9 cellular contexts compared by ENCODE assay signal in genomic region chr7:77426521-77427051, GRCh38. TPM values are rescaled to one million over a fixed set of nuclear protein-coding genes. Genes with fewer than 3 reads are reported as not detected.
DNase-seq lines count a peak whose midpoint lies in the region; ATAC-seq and TF ChIP-seq lines count a peak whose summit lies in the region.
"Had no signal": no experiment of that assay in that cellular context is flagged by ENCODE, and none has a peak within 500 bp of the region (broad histone marks: within the 10 kb centered on the region; RNA-seq: fewer than 3 reads in every experiment).

No MANE protein-coding gene starts in this region.

- H3K4me1 ChIP-seq in iPS-20b (ENCODE audit: insufficient read depth, low read length) (peaks cover 44% of the 10 kb centered on the region), stomach (peaks cover 0 to 26% (median 13%) of the 10 kb centered on the region in 4 donors)

- peak overlapping the region; percentile 8 for H3K27ac ChIP-seq in iPS-20b (ENCODE audit: low read length)
- H3K27ac ChIP-seq in stomach = peak overlapping the region in 3 of 5 donors; percentile 22 to 57 (median 25)

- TF ChIP-seq POLR2A in stomach (IDR thresholded peaks at IDR 0.05) = no peak

- DNase-seq in HCEC 1CT (peak; percentile 71), stomach (no peak)
- DNase-seq: caudate nucleus, NCI-H69 had no signal

- ATAC-seq in GM21576 (IDR thresholded peaks at IDR 0.05; ENCODE audit: unreplicated experiment) = no peak
- no peak for ATAC-seq in GM18870 (IDR thresholded peaks at IDR 0.05; ENCODE audit: unreplicated experiment)
- no peak for ATAC-seq in GM18520 (IDR thresholded peaks at IDR 0.05; ENCODE audit: unreplicated experiment)

- peak overlapping the region; percentile 33; the same call in 1 of the 2 replicates for H3K9ac ChIP-seq in iPS-20b (ENCODE audit: low read depth, low read length)

- no peaks in the 10 kb centered on the region for H3K36me3 ChIP-seq in iPS-20b (ENCODE audit: insufficient read depth, low read depth, low read length)
- no peaks in the 10 kb centered on the region for H3K36me3 ChIP-seq in stomach

- H3K4me3 ChIP-seq in WI38 (ENCODE audit: low read depth, low read length) (peak overlapping the region; percentile 32), iPS-20b (ENCODE audit: low read length) (peak overlapping the region; percentile 57), stomach (peak overlapping the region in 1 of 4 donors; percentile 10)

- H3K9me3 ChIP-seq in iPS-20b (ENCODE audit: insufficient read depth, low read depth, low read length) = no peaks in the 10 kb centered on the region
- no peaks in the 10 kb centered on the region for H3K9me3 ChIP-seq in stomach

- intact Hi-C loops in stomach (cut with DNase I; ENCODE audit: low total_unique reads) = no loop called here

- TF ChIP-seq CTCF in WI38 (IDR thresholded peaks at IDR 0.05; ENCODE audit: low read depth, low read length) (no peak), stomach (IDR thresholded peaks at IDR 0.05) (no peak)

- no peaks in the 10 kb centered on the region for H3K27me3 ChIP-seq in iPS-20b (ENCODE audit: insufficient read depth, low read length)
- no peaks in the 10 kb centered on the region for H3K27me3 ChIP-seq in stomach

- no peak for TF ChIP-seq EP300 in stomach (IDR thresholded peaks at IDR 0.05)

- WGBS in stomach, 5 donors = 45 to 65% (median 60%) methylated on average over 5 of the region's 5 CpGs

RNA-seq across cellular contexts. Expression of gene GSAP, which starts 10.4 kb away (rescaled TPM):
- total RNA-seq in stomach = 10 to 100 TPM in 4 of 5 donors, 1 to 10 TPM in 1; 3.5 to 52.1 (median 35.3) TPM
- 10 to 100 TPM in 1 of 3 donors, 1 to 10 TPM in 2; 7.7 to 13.2 (median 8.1) TPM for polyA plus RNA-seq in stomach
